ENCODE assay signal across 15 cellular contexts in genomic region chr2:195022514-195022842, GRCh38.
"Had no signal": no experiment of that assay in that cellular context is flagged by ENCODE, and none has a peak within 500 bp of the region (broad histone marks: within the 10 kb centered on the region; RNA-seq: fewer than 3 reads in every experiment).

No MANE protein-coding gene starts in this region.

- H3K4me1 ChIP-seq: ascending aorta, breast epithelium, heart left ventricle, pancreas, tibial artery had no signal

- ATAC-seq: activated naive CD8-positive, alpha-beta T cell treated with anti-CD3 and anti-CD28 coated beads, Interleukin-2, amount 50 U/mL, for 24 hours; heart left ventricle; left colon; pancreas had no signal

- H3K27ac ChIP-seq: ascending aorta, breast epithelium, heart left ventricle, pancreas, sigmoid colon, tibial artery had no signal

- H3K36me3 ChIP-seq: ascending aorta, breast epithelium, heart left ventricle, pancreas, sigmoid colon, tibial artery had no signal

- DNase-seq: activated CD4-positive, alpha-beta T cell treated with anti-CD3 and anti-CD28 coated beads, Interleukin-2, amount 50 U/mL, for 1 hour; activated naive CD4-positive, alpha-beta T cell treated with anti-CD3 and anti-CD28 coated beads for 36 hours; activated naive CD8-positive, alpha-beta T cell treated with anti-CD3 and anti-CD28 coated beads, Interleukin-2, amount 50 U/mL, for 24 hours; endodermal cell; heart left ventricle; left colon; naive B cell; pancreas; sigmoid colon; stimulated activated CD4-positive, alpha-beta T cell treated with anti-CD3 and anti-CD28 coated beads, Interleukin-12 subunit alpha, Interleukin-12 subunit beta, amount 100 ng/mL, for 4 hours; stimulated activated CD4-positive, alpha-beta T cell treated with anti-CD3 and anti-CD28 coated beads, Interleukin-2, amount 100 ng/mL, for 24 hours; tibial artery had no signal

- FAIRE-seq: pancreas, urothelium cell line had no signal

- H3K4me3 ChIP-seq: ascending aorta, breast epithelium, heart left ventricle, pancreas, sigmoid colon, tibial artery had no signal

- H3K9me3 ChIP-seq: ascending aorta, breast epithelium, heart left ventricle, pancreas, sigmoid colon, tibial artery had no signal

- H3K27me3 ChIP-seq: ascending aorta, breast epithelium, heart left ventricle, pancreas, sigmoid colon, tibial artery had no signal
